ENCODE assay signal across 8 cellular contexts in the genomic region with DNA sequence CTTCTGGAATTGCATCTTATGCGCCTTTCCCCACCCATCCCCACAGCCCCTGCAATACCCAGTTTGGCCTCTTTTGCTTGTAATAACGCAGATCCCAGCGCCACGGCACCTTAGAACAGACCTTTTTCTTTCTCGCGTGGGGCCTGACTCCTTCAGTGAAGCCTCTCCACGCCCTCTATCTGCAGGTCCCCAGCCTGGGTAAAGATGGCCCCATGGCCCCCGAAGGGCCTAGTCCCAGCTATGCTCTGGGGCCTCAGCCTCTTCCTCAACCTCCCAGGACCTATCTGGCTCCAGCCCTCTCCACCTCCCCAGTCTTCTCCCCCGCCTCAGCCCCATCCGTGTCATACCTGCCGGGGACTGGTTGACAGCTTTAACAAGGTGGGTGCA. TPM values are rescaled to one million over a fixed set of nuclear protein-coding genes. Genes with fewer than 3 reads are reported as not detected.
A peak's percentile ranks its signal among the peaks of the same experiment; 100 is the strongest.
DNase-seq lines count a peak whose midpoint lies in the region; ATAC-seq and TF ChIP-seq lines count a peak whose summit lies in the region.

No MANE protein-coding gene starts in this region.

- H3K27me3 ChIP-seq in ovary: no peaks in the 10 kb centered on the region

- H3K27ac ChIP-seq in ovary: peak overlapping the region; percentile 82 to 87

- H3K4me3 ChIP-seq in epithelial cell of esophagus (ENCODE audit: low read length) (peak overlapping the region; percentile 83), ovary (peak overlapping the region; percentile 51)

- TF ChIP-seq CTCF in epithelial cell of esophagus (IDR thresholded peaks at IDR 0.05; ENCODE audit: insufficient read depth, low read depth, low read length, missing control alignments) (peak; percentile 19), ovary (IDR thresholded peaks at IDR 0.05) (peak in 1 of 3 donors; percentile 11)

- TF ChIP-seq EP300 in ovary (IDR thresholded peaks at IDR 0.05): no peak

- ATAC-seq in SK-N-SH treated with all-trans-retinoic acid at 6 μM for 48 hours (peak; percentile 24), HG03565 (IDR thresholded peaks at IDR 0.05; ENCODE audit: unreplicated experiment) (no peak), HG02571 (IDR thresholded peaks at IDR 0.05; ENCODE audit: unreplicated experiment) (no peak)

- intact Hi-C loops in ovary (cut with DNase I): loop anchor here in 1 of 4 donors (5.0 to 10.0 kb wide), 2 partner anchors 87 to 199 kb away; partner anchors contain the start of gene BRPF1

- peaks cover 12% of the 10 kb centered on the region for H3K4me1 ChIP-seq in ovary (ENCODE audit: insufficient read depth)

- DNase-seq in NCI-H2227 (lab: John Stamatoyannopoulos, UW; ENCODE audit: unreplicated experiment): peak; percentile 62
- DNase-seq in NCI-H2227 treated with DMSO at 0.1 percent for 48 hours (lab: John Stamatoyannopoulos, UW): no peak
- DNase-seq in epithelial cell of esophagus (ENCODE audit: low read depth): no peak
- DNase-seq in ovary: peak in 2 of 5 donors; percentile 45 to 49
- no peak for DNase-seq in NCI-H1436 treated with DMSO at 0.1 percent for 48 hours (lab: John Stamatoyannopoulos, UW)

- 4 to 24% (median 5%) methylated on average over 11 of the region's 11 CpGs for whole genome bisulfite sequencing in ovary, 3 donors

- TF ChIP-seq POLR2A in ovary (IDR thresholded peaks at IDR 0.05): no peak

- H3K36me3 ChIP-seq in ovary: no peaks in the 10 kb centered on the region

- H3K9me3 ChIP-seq in ovary: no peaks in the 10 kb centered on the region

TF ChIP-seq in SK-N-SH treated with all-trans-retinoic acid at 6 μM for 48 hours, 23 proteins besides CTCF, POLR2A, EP300 and RAD21:
- TF ChIP-seq OSR1 (CRISPR knock-in tag; IDR thresholded peaks at IDR 0.05): no peak
- TF ChIP-seq, protein P1, sequence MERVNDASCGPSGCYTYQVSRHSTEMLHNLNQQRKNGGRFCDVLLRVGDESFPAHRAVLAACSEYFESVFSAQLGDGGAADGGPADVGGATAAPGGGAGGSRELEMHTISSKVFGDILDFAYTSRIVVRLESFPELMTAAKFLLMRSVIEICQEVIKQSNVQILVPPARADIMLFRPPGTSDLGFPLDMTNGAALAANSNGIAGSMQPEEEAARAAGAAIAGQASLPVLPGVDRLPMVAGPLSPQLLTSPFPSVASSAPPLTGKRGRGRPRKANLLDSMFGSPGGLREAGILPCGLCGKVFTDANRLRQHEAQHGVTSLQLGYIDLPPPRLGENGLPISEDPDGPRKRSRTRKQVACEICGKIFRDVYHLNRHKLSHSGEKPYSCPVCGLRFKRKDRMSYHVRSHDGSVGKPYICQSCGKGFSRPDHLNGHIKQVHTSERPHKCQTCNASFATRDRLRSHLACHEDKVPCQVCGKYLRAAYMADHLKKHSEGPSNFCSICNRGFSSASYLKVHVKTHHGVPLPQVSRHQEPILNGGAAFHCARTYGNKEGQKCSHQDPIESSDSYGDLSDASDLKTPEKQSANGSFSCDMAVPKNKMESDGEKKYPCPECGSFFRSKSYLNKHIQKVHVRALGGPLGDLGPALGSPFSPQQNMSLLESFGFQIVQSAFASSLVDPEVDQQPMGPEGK (CRISPR knock-in tag; IDR thresholded peaks at IDR 0.05; ENCODE audit: borderline replicate concordance): no peak

RNA-seq across cellular contexts. Expression of gene CRELD1, which starts 0.6 kb away (rescaled TPM):
- 10 to 100 TPM; 11.2 to 35.2 (median 29.0) TPM for total RNA-seq in ovary
- 10 to 100 TPM; 18.3 to 31.8 TPM for polyA plus RNA-seq in ovary

RNA-seq across cellular contexts. Expression of gene IL17RC, which starts 17.3 kb away (rescaled TPM):
- total RNA-seq in ovary: 10 to 100 TPM; 24.0 to 46.5 (median 37.4) TPM
- 10 to 100 TPM; 14.2 to 34.1 TPM for polyA plus RNA-seq in ovary

RNA-seq across cellular contexts. Expression of gene PRRT3, which starts 18.0 kb away (rescaled TPM):
- total RNA-seq in ovary: 1 to 10 TPM; 1.4 to 6.0 (median 2.6) TPM
- 1 to 10 TPM; 1.0 TPM for polyA plus RNA-seq in ovary

RNA-seq across cellular contexts. Expression of gene IL17RE, which starts 31.6 kb away (rescaled TPM):
- total RNA-seq in ovary: 1 to 10 TPM in 6 of 7 donors, under 1 TPM in 1; 0.48 to 3.6 (median 1.3) TPM
- 1 to 10 TPM; 1.1 to 2.0 TPM for polyA plus RNA-seq in ovary

RNA-seq across cellular contexts. Expression of gene JAGN1, which starts 43.8 kb away (rescaled TPM):
- total RNA-seq in ovary: 10 to 100 TPM; 25.7 to 39.9 (median 31.6) TPM
- polyA plus RNA-seq in ovary: 10 to 100 TPM; 36.2 to 54.0 TPM
